36 cellular contexts compared by ENCODE assay signal in the genomic region with DNA sequence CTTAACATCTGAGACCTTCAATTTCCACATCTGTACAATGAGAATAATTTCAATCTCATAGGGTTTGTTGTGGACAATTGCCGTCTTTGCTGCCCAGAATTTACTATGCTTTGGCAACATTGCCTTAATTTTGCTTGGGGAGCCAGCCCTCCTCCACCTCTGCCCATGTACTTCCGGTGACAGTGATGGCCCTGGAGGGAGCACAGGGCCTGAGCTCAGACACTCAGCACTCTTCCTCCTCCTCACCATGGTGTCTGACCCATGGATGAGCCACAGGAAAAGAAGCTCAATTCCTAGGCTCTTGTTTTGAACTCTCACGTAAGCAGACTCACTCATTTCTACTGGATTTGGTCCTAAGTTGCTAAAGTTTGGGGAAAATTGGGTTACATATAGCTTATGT. TPM values are rescaled to one million over a fixed set of nuclear protein-coding genes. Genes with fewer than 3 reads are reported as not detected.
"Had no signal": no experiment of that assay in that cellular context is flagged by ENCODE, and none has a peak within 500 bp of the region (broad histone marks: within the 10 kb centered on the region; RNA-seq: fewer than 3 reads in every experiment).

No MANE protein-coding gene starts in this region.

- H3K9me3 Mint-ChIP-seq: activated naive CD4-positive, alpha-beta T cell treated with anti-CD3 and anti-CD28 coated beads, Interleukin-2, amount 50 U/mL, for 24 hours; activated T-helper 17 cell treated with anti-CD3 and anti-CD28 coated beads, Interleukin-2, amount 50 U/mL, for 72 hours; brain had no signal

- H3K4me3 ChIP-seq: SJCRH30 had no signal

- H3K27ac ChIP-seq: KMS-11, SJCRH30, VCaP had no signal

- H3K27ac Mint-ChIP-seq: activated B cell treated with CpG ODN at 0.5 μM for 24 hours; activated CD4-positive, alpha-beta memory T cell treated with anti-CD3 and anti-CD28 coated beads for 36 hours; activated naive CD4-positive, alpha-beta T cell treated with anti-CD3 and anti-CD28 coated beads, Interleukin-2, amount 50 U/mL, for 24 hours; activated T-helper 17 cell treated with anti-CD3 and anti-CD28 coated beads, Interleukin-2, amount 50 U/mL, for 72 hours; brain had no signal

- ATAC-seq: Panc1, SK-N-SH treated with all-trans-retinoic acid at 6 μM for 48 hours had no signal

- H3K4me3 Mint-ChIP-seq: activated B cell treated with CpG ODN at 0.5 μM for 24 hours; activated CD4-positive, alpha-beta memory T cell treated with anti-CD3 and anti-CD28 coated beads for 36 hours; activated naive CD4-positive, alpha-beta T cell treated with anti-CD3 and anti-CD28 coated beads, Interleukin-2, amount 50 U/mL, for 24 hours; activated T-helper 17 cell treated with anti-CD3 and anti-CD28 coated beads, Interleukin-2, amount 50 U/mL, for 72 hours; brain had no signal

- H3K9me3 ChIP-seq: SJCRH30 had no signal

- H3K36me3 Mint-ChIP-seq: activated CD4-positive, alpha-beta memory T cell treated with anti-CD3 and anti-CD28 coated beads for 36 hours; brain had no signal

- H3K4me2 ChIP-seq: KMS-11 had no signal

- DNase-seq: activated B cell treated with CpG ODN at 0.5 μM for 24 hours; activated CD4-positive, alpha-beta memory T cell treated with anti-CD3 and anti-CD28 coated beads for 36 hours; activated CD4-positive, alpha-beta T cell treated with anti-CD3 and anti-CD28 coated beads for 4 hours; activated CD4-positive, alpha-beta T cell treated with anti-CD3 and anti-CD28 coated beads, Interleukin-2, amount 50 U/mL, for 1 hour; activated CD4-positive, CD25-positive, alpha-beta regulatory T cell treated with anti-CD3 and anti-CD28 coated beads, Interleukin-2, amount 50 U/mL, for 72 hours; activated CD8-positive, alpha-beta memory T cell treated with anti-CD3 and anti-CD28 coated beads, Interleukin-2, amount 50 U/mL, for 4 hours; activated gamma-delta T cell; activated naive CD4-positive, alpha-beta T cell treated with Interleukin-2 at 50 U/mL for 16 hours; activated T-cell treated with anti-CD3 and anti-CD28 coated beads for 4 hours; activated T-cell treated with anti-CD3 and anti-CD28 coated beads, Interleukin-2, amount 50 U/mL, for 48 hours; anterior cingulate cortex; caudate nucleus; cerebellar nuclear complex; MM.1S; MV-4-11; NCI-H1092; NCI-H1436 treated with DMSO at 0.1 percent for 48 hours; NCI-H1694 treated with DMSO at 0.1 percent for 48 hours; NCI-H2029; NCI-H2107; NCI-H2171; NCI-H446; NCI-H510A treated with DMSO at 0.1 percent for 48 hours; SHP77; SJCRH30; T-helper 1 cell; T-helper 2 cell; T-helper 9 cell had no signal

- H3K9ac ChIP-seq: KMS-11 had no signal

- H3K27me3 ChIP-seq: SJCRH30 had no signal

- H3K27me3 Mint-ChIP-seq: brain had no signal

- H3K36me3 ChIP-seq: SJCRH30 had no signal

- H3K4me1 Mint-ChIP-seq: activated B cell treated with CpG ODN at 0.5 μM for 24 hours, brain had no signal

RNA-seq across cellular contexts. Expression of a gene that starts 58.2 kb away (rescaled TPM):
- total RNA-seq: RPMI7951 had no signal
